8 cellular contexts compared by ENCODE assay signal in genomic region chr19:29260477-29261317, GRCh38. TPM values are rescaled to one million over a fixed set of nuclear protein-coding genes. Genes with fewer than 3 reads are reported as not detected.
A peak's percentile ranks its signal among the peaks of the same experiment; 100 is the strongest.
DNase-seq lines count a peak whose midpoint lies in the region; ATAC-seq and TF ChIP-seq lines count a peak whose summit lies in the region.

No MANE protein-coding gene starts in this region.

- DNase-seq in Calu3 (peak; percentile 40), HCT116 (ENCODE audit: low read depth, low spot score) (peak; percentile 36), Panc1 (ENCODE audit: low read depth, low spot score) (peak; percentile 18), endodermal cell (peak; percentile 86), NCI-H2107 (lab: John Stamatoyannopoulos, UW) (no peak)

- no peak for TF ChIP-seq POLR2A in HCT116 (IDR thresholded peaks at IDR 0.05; ENCODE audit: borderline replicate concordance, extremely low read depth, insufficient read depth, insufficient read length)

- TF ChIP-seq CTCF in Calu3 (IDR thresholded peaks at IDR 0.05; ENCODE audit: unreplicated experiment) (peak; percentile 27), HCT116 (IDR thresholded peaks at IDR 0.05 in 2 of 3, conservative IDR thresholded peaks at IDR 0.05 in 1 of 3; ENCODE audit: borderline replicate concordance in 1 of 3, insufficient read depth in 1 of 3, low read depth in 2 of 3, low read length in 2 of 3) (peak in 2 of 3 experiments; percentile 64 to 73; a peak in 4 of 6 replicates), Panc1 (IDR thresholded peaks at IDR 0.05) (peak; percentile 87), endodermal cell (conservative IDR thresholded peaks at IDR 0.05) (peak; percentile 83)

- RAD21 ChIA-PET in HCT116 (lab: Charles Lee; ENCODE audit: low non-redundant PET in 1 of 2, low total read pairs in 2 of 2, uncharacterized antibody in 2 of 2, unreplicated experiment in 2 of 2) = no interaction called here

- intact Hi-C loops in Calu3 (cut with micrococcal nuclease; ENCODE audit: unreplicated experiment) (no loop called here), HCT116 (cut with micrococcal nuclease) (no loop called here), Panc1 (cut with micrococcal nuclease; ENCODE audit: unreplicated experiment) (loop anchor here (10.0 kb wide), 3 partner anchors 176 to 376 kb away; partner anchors contain the start of gene VSTM2B)

- POLR2A ChIA-PET in HCT116 (lab: Charles Lee) = no interaction called here
- POLR2A ChIA-PET in Panc1 (lab: Charles Lee) = no interaction called here

- H2AFZ ChIP-seq in HCT116 (ENCODE audit: low read depth, low read length, poor library complexity, severe bottlenecking) = no peak overlapping the region

- no peak overlapping the region for H3K4me2 ChIP-seq in HCT116 (ENCODE audit: low read length)

- H3K9ac ChIP-seq in HCT116 (ENCODE audit: low read length) = no peak overlapping the region
- H3K9ac ChIP-seq in endodermal cell (ENCODE audit: extremely low read depth, low read length, poor library complexity, severe bottlenecking) = no peak overlapping the region
- H3K9ac ChIP-seq in skeletal muscle tissue (ENCODE audit: low read depth in 1 of 3, low read length in 3 of 3) = peak overlapping the region in 1 of 3 donors; percentile 16

- WGBS in endodermal cell (ENCODE audit: insufficient coverage in 1 of 2, insufficient read length in 1 of 2), 2 experiments = 78 to 87% methylated on average over 3 to 5 of the region's 5 CpGs

- H3K27ac ChIP-seq in HCT116 (ENCODE audit: low read depth, low read length) (no peak overlapping the region), Panc1 (ENCODE audit: low read length) (no peak overlapping the region), endodermal cell (ENCODE audit: low read depth, low read length) (peak overlapping the region; percentile 83), skeletal muscle tissue (ENCODE audit: low read depth, low read length) (peak overlapping the region; percentile 26)

- no peaks in the 10 kb centered on the region for H4K20me1 ChIP-seq in HCT116 (ENCODE audit: insufficient read depth)

- peaks cover 6% of the 10 kb centered on the region for H3K36me3 Mint-ChIP-seq in Calu3 (ENCODE audit: insufficient read depth, unreplicated experiment)
- no peaks in the 10 kb centered on the region for H3K36me3 Mint-ChIP-seq in endodermal cell (ENCODE audit: low read depth)

- H3K27ac Mint-ChIP-seq in Calu3 (ENCODE audit: unreplicated experiment) (no peak overlapping the region), endodermal cell (no peak overlapping the region)

- H3K4me3 ChIP-seq in HCT116 (replicated peaks in 1 of 2; ENCODE audit: low read depth in 1 of 2, low read length in 2 of 2) (no peak overlapping the region), Panc1 (ENCODE audit: low read depth in 2 of 2, low read length in 2 of 2) (no peak overlapping the region), endodermal cell (ENCODE audit: low read length) (no peak overlapping the region), skeletal muscle tissue (ENCODE audit: low read length in 3 of 3) (peak overlapping the region in 1 of 3 donors; percentile 22)

- H3K36me3 ChIP-seq in HCT116 (ENCODE audit: control insufficient read depth in 1 of 2, insufficient read depth in 2 of 2, low read length in 2 of 2) (no peaks in the 10 kb centered on the region), Panc1 (ENCODE audit: control insufficient read depth, insufficient read depth, low read length) (no peaks in the 10 kb centered on the region), endodermal cell (ENCODE audit: control insufficient read depth, insufficient read depth, low read length) (no peaks in the 10 kb centered on the region), skeletal muscle tissue (ENCODE audit: control insufficient read depth in 3 of 3, insufficient read depth in 3 of 3, low read length in 3 of 3) (no peaks in the 10 kb centered on the region)

- in situ Hi-C loops in Panc1 (cut with HindIII; ENCODE audit: low pct_unique_long_range_greater_than_20kb, low sequenced_read_pairs) = no loop called here

- H3K27me3 ChIP-seq in HCT116 (ENCODE audit: insufficient read depth, low read length) (no peaks in the 10 kb centered on the region), Panc1 (ENCODE audit: control insufficient read depth, insufficient read depth, low read length) (peaks cover 2% of the 10 kb centered on the region; the same call in 1 of the 2 replicates), endodermal cell (ENCODE audit: control insufficient read depth, insufficient read depth, low read length, poor library complexity, severe bottlenecking) (no peaks in the 10 kb centered on the region), skeletal muscle tissue (ENCODE audit: control insufficient read depth in 3 of 3, insufficient read depth in 3 of 3, low read length in 3 of 3) (no peaks in the 10 kb centered on the region)

- H3K9me2 ChIP-seq in HCT116 (ENCODE audit: insufficient read depth) = no peaks in the 10 kb centered on the region

- BruUV-seq in Calu3 (replicated peaks; lab: Mats Ljungman, UMichigan) (no TSS peak), HCT116 (replicated peaks; lab: Mats Ljungman, UMichigan) (no TSS peak), Panc1 (replicated peaks; lab: Mats Ljungman, UMichigan) (no TSS peak)

- H3K4me3 Mint-ChIP-seq in Calu3 (ENCODE audit: low read depth, unreplicated experiment) = no peak overlapping the region
- H3K4me3 Mint-ChIP-seq in endodermal cell = no peak overlapping the region

- H3K27me3 Mint-ChIP-seq in Calu3 (ENCODE audit: unreplicated experiment) = peaks cover 19% of the 10 kb centered on the region
- H3K27me3 Mint-ChIP-seq in endodermal cell (ENCODE audit: insufficient read depth) = peaks cover 10% of the 10 kb centered on the region

- CTCF ChIA-PET in Calu3 (lab: Charles Lee) = interaction anchor here (0.6 to 0.7 kb wide), 2 partner anchors 47 to 794 kb away, joined by 3 to 4 read pairs; no protein-coding TSS in a partner anchor
- CTCF ChIA-PET in HCT116 (lab: Charles Lee) = interaction anchor here (1.0 to 1.5 kb wide), 2 partner anchors 13 to 14 kb away, joined by 3 to 4 read pairs; no protein-coding TSS in a partner anchor
- CTCF ChIA-PET in Panc1 (lab: Charles Lee) = interaction anchor here (0.5 to 0.7 kb wide), 5 partner anchors 8 to 302 kb away, joined by 4 to 12 read pairs (median 8); no protein-coding TSS in a partner anchor

- no peaks in the 10 kb centered on the region; a peak in 1 of 4 replicates for H3K9me3 ChIP-seq in HCT116 (ENCODE audit: control insufficient read depth in 1 of 2, insufficient read depth in 1 of 2, low read depth in 1 of 2, low read length in 2 of 2)
- no peaks in the 10 kb centered on the region for H3K9me3 ChIP-seq in Panc1 (ENCODE audit: control insufficient read depth, insufficient read depth, low read depth, low read length)
- H3K9me3 ChIP-seq in endodermal cell (ENCODE audit: control insufficient read depth, low read length) = peaks cover 3% of the 10 kb centered on the region
- no peaks in the 10 kb centered on the region for H3K9me3 ChIP-seq in skeletal muscle tissue (ENCODE audit: control insufficient read depth in 3 of 3, low read length in 3 of 3)

- H3K4me1 ChIP-seq in HCT116 (ENCODE audit: control insufficient read depth in 1 of 2, insufficient read depth in 2 of 2, low read length in 2 of 2) (no peaks in the 10 kb centered on the region), Panc1 (ENCODE audit: control insufficient read depth, insufficient read depth, low read length) (no peaks in the 10 kb centered on the region), endodermal cell (ENCODE audit: control insufficient read depth, insufficient read depth, low read length) (no peaks in the 10 kb centered on the region), skeletal muscle tissue (ENCODE audit: control insufficient read depth in 3 of 3, insufficient read depth in 3 of 3, low read length in 3 of 3) (peaks cover 18 to 35% (median 29%) of the 10 kb centered on the region in 3 donors)

- ATAC-seq in HCT116 (peak; percentile 85), Panc1 (peak; percentile 74), GM21360 (IDR thresholded peaks at IDR 0.05; ENCODE audit: unreplicated experiment) (no peak), HG03521 (IDR thresholded peaks at IDR 0.05; ENCODE audit: unreplicated experiment) (no peak)

- peak; percentile 37 for TF ChIP-seq RAD21 in HCT116 (IDR thresholded peaks at IDR 0.05; ENCODE audit: low read depth)

- H3K9me3 Mint-ChIP-seq in Calu3 (ENCODE audit: low read depth, unreplicated experiment) (peaks cover 4% of the 10 kb centered on the region), endodermal cell (peaks cover 11% of the 10 kb centered on the region)

- no peaks in the 10 kb centered on the region for H3K79me2 ChIP-seq in HCT116 (ENCODE audit: insufficient read depth, low read length)

- H3K4me1 Mint-ChIP-seq in Calu3 (ENCODE audit: low read depth, unreplicated experiment) (peaks cover 6% of the 10 kb centered on the region), endodermal cell (no peaks in the 10 kb centered on the region)

TF ChIP-seq in HCT116, 20 proteins besides CTCF, POLR2A, EP300 and RAD21 (continues in another document):
- TF ChIP-seq EGR1 (IDR thresholded peaks at IDR 0.05; ENCODE audit: low read depth) = no peak
- TF ChIP-seq MAX (IDR thresholded peaks at IDR 0.05) = no peak
- TF ChIP-seq ELF1 (IDR thresholded peaks at IDR 0.05; ENCODE audit: borderline replicate concordance, low read depth) = no peak
- TF ChIP-seq ATF3 (IDR thresholded peaks at IDR 0.05) = no peak
- TF ChIP-seq EZH2 (IDR thresholded peaks at IDR 0.05) = no peak
- TF ChIP-seq CEBPB (IDR thresholded peaks at IDR 0.05; ENCODE audit: low read depth) = peak; percentile 16; the same call in 1 of the 2 replicates

RNA-seq across cellular contexts. Expression of gene UQCRFS1, which starts 47.7 kb away (rescaled TPM):
- total RNA-seq in Calu3 (2022) (41.6 and 43.4 TPM in 2 replicates), HCT116 (2021; ENCODE audit: unreplicated experiment) (45.8 TPM), Panc1 (2021; ENCODE audit: unreplicated experiment) (70.0 TPM), endodermal cell (10 to 100 TPM; 32.4 to 32.7 TPM), skeletal muscle tissue (48.5 TPM)
- polyA plus RNA-seq in HCT116 (2012) = 34.6 and 42.5 TPM in 2 replicates
- 28.3 TPM for polyA plus RNA-seq in Panc1 (2012; ENCODE audit: insufficient read length)
- polyA plus RNA-seq in endodermal cell (2013, experiment 1 of 2) = 45.4 TPM
- 44.3 TPM for polyA plus RNA-seq in endodermal cell (2013, experiment 2 of 2)

Comparison
In these comparisons a context has a peak if more than half of its experiments do, and no peak if none do; other contexts are left out.
1. CTCF ChIP-seq: peak in every context shown above with its lines; median percentile 87 in Panc1; 83 in endodermal cell; 68 in HCT116; 27 in Calu3.
2. ATAC-seq: peak in HCT116 (single experiment) and Panc1 (single experiment); none in GM21360 (single experiment) and HG03521 (single experiment).
3. H3K27ac ChIP-seq: peak in endodermal cell (single experiment) and skeletal muscle tissue (single experiment); none in HCT116 (single experiment) and Panc1 (single experiment).